8 cellular contexts compared by ENCODE assay signal in genomic region chrX:18354369-18355329, GRCh38. TPM values are rescaled to one million over a fixed set of nuclear protein-coding genes. Genes with fewer than 3 reads are reported as not detected.
DNase-seq lines count a peak whose midpoint lies in the region; ATAC-seq lines count a peak whose summit lies in the region.

TSS of gene SCML2 (minus strand) at chrX:18354688. CDS start at chrX:18334071, 20,617 bp downstream.

- CTCF ChIA-PET in activated CD8-positive, alpha-beta T cell treated with anti-CD3 and anti-CD28 coated beads, Interleukin-2, amount 10 ng/mL, durations not matched to agents 7 days and 5 days (lab: Charles Lee) = interaction anchor here (1.2 kb wide), 1 partner anchor 19 kb away, joined by 3 read pairs; no protein-coding TSS in a partner anchor

- H3K27ac Mint-ChIP-seq in activated CD8-positive, alpha-beta T cell treated with anti-CD3 and anti-CD28 coated beads, Interleukin-2, amount 10 ng/mL, durations not matched to agents 7 days and 5 days = peak within 1 kb of the TSS; percentile 20

- H3K9ac ChIP-seq in endocrine pancreas (ENCODE audit: control insufficient read depth, insufficient read depth, low read length) = peak within 1 kb of the TSS; percentile 19

- peaks cover 22% of the 10 kb centered on the region for H3K27me3 Mint-ChIP-seq in activated CD8-positive, alpha-beta T cell treated with anti-CD3 and anti-CD28 coated beads, Interleukin-2, amount 10 ng/mL, durations not matched to agents 7 days and 5 days (ENCODE audit: low read depth)

- H3K36me3 ChIP-seq in endocrine pancreas (ENCODE audit: control insufficient read depth, insufficient read depth, low read length) (no peaks in the 10 kb centered on the region), mesodermal cell (ENCODE audit: control insufficient read depth, insufficient read depth, low read length) (no peaks in the 10 kb centered on the region)

- no peaks in the 10 kb centered on the region for H3K36me3 Mint-ChIP-seq in activated CD8-positive, alpha-beta T cell treated with anti-CD3 and anti-CD28 coated beads, Interleukin-2, amount 10 ng/mL, durations not matched to agents 7 days and 5 days (ENCODE audit: low read depth)

- POLR2A ChIA-PET in activated CD8-positive, alpha-beta T cell treated with anti-CD3 and anti-CD28 coated beads, Interleukin-2, amount 10 ng/mL, durations not matched to agents 7 days and 5 days (lab: Charles Lee) = interaction anchor here (0.6 kb wide), 2 partner anchors 36 to 409 kb away, joined by 3 read pairs; no protein-coding TSS in a partner anchor

- H3K9me3 Mint-ChIP-seq in activated CD8-positive, alpha-beta T cell treated with anti-CD3 and anti-CD28 coated beads, Interleukin-2, amount 10 ng/mL, durations not matched to agents 7 days and 5 days (ENCODE audit: insufficient read depth) = no peaks in the 10 kb centered on the region

- H3K4me1 Mint-ChIP-seq in activated CD8-positive, alpha-beta T cell treated with anti-CD3 and anti-CD28 coated beads, Interleukin-2, amount 10 ng/mL, durations not matched to agents 7 days and 5 days (ENCODE audit: low read depth) = peaks cover 9% of the 10 kb centered on the region

- H3K4me3 Mint-ChIP-seq in activated CD8-positive, alpha-beta T cell treated with anti-CD3 and anti-CD28 coated beads, Interleukin-2, amount 10 ng/mL, durations not matched to agents 7 days and 5 days = peak within 1 kb of the TSS; percentile 69

- ATAC-seq in activated CD8-positive, alpha-beta T cell treated with anti-CD3 and anti-CD28 coated beads, Interleukin-2, amount 10 ng/mL, durations not matched to agents 7 days and 5 days = peak; percentile 70
- ATAC-seq in GM21381 (IDR thresholded peaks at IDR 0.05; ENCODE audit: unreplicated experiment) (no peak), HG03097 (IDR thresholded peaks at IDR 0.05; ENCODE audit: low FRiP score, unreplicated experiment) (no peak)

- in situ Hi-C loops in G401 (cut with HindIII; ENCODE audit: low sequenced_read_pairs) = no loop called here

- peaks cover 14% of the 10 kb centered on the region for H3K4me1 ChIP-seq in endocrine pancreas (ENCODE audit: control insufficient read depth, insufficient read depth, low read length)
- no peaks in the 10 kb centered on the region for H3K4me1 ChIP-seq in mesodermal cell (ENCODE audit: control insufficient read depth, insufficient read depth, low read length, poor library complexity, severe bottlenecking)

- peak within 1 kb of the TSS; percentile 29 for H3K27ac ChIP-seq in mesodermal cell (ENCODE audit: low read depth, low read length, severe bottlenecking)

- peak within 1 kb of the TSS; percentile 74 for H3K4me3 ChIP-seq in endocrine pancreas (ENCODE audit: control insufficient read depth, insufficient read depth, low read length)
- H3K4me3 ChIP-seq in mesodermal cell (ENCODE audit: extremely low read depth, insufficient read depth, low read length, poor library complexity, severe bottlenecking) = peak within 1 kb of the TSS; percentile 51

- 0 to 7% methylated on average over 9 to 25 of the region's 96 CpGs for WGBS in mesodermal cell (ENCODE audit: insufficient coverage in 2 of 2), 2 experiments

- DNase-seq in G401 (ENCODE audit: low spot score) (peak; percentile 24), NCI-H1092 (lab: John Stamatoyannopoulos, UW) (peak; percentile 39)
- DNase-seq in activated CD8-positive, alpha-beta T cell treated with anti-CD3 and anti-CD28 coated beads, Interleukin-2, amount 10 ng/mL, durations not matched to agents 7 days and 5 days = peak; percentile 34
- DNase-seq in stimulated activated naive CD4-positive, alpha-beta T cell (lab: John Stamatoyannopoulos, UW) = peak in 5 of 6 experiments; percentile 0 to 36 (median 10)

- no peaks in the 10 kb centered on the region for H3K9me3 ChIP-seq in endocrine pancreas (ENCODE audit: control insufficient read depth, low read length)
- H3K9me3 ChIP-seq in mesodermal cell (ENCODE audit: control insufficient read depth, low read length) = no peaks in the 10 kb centered on the region

- no peaks in the 10 kb centered on the region for H3K27me3 ChIP-seq in endocrine pancreas (ENCODE audit: control insufficient read depth, insufficient read depth, low read length)

RNA-seq across cellular contexts. Expression of gene SCML2, which starts in this region (rescaled TPM):
- 6.2 and 9.3 TPM in 2 replicates for total RNA-seq in G401 (2014; rRNA removed; shearing (Covaris generic))
- 1 to 10 TPM; 2.2 TPM for total RNA-seq in activated CD8-positive, alpha-beta T cell treated with anti-CD3 and anti-CD28 coated beads, Interleukin-2, amount 10 ng/mL, durations not matched to agents 7 days and 5 days
- 10.2 TPM for polyA plus RNA-seq in mesodermal cell (2013, experiment 1 of 2)
- polyA plus RNA-seq in mesodermal cell (2013, experiment 2 of 2) = 10.6 TPM
